1 cellular context compared by ENCODE assay signal in genomic region chr14:76848879-76849278, GRCh38.
TF ChIP-seq lines count a peak whose summit lies in the region.

No MANE protein-coding gene starts in this region.

TF ChIP-seq in K562, 482 proteins besides CTCF, POLR2A, EP300 and RAD21:
- TF ChIP-seq NR4A1 (CRISPR knock-in tag; IDR thresholded peaks at IDR 0.05) (no peak), NR4A1 (tag; IDR thresholded peaks at IDR 0.05) (no peak), PBX2 (CRISPR knock-in tag; IDR thresholded peaks at IDR 0.05; ENCODE audit: low read depth) (no peak), PBX2 (tag; conservative IDR thresholded peaks at IDR 0.05; ENCODE audit: low read depth) (peak; percentile 71), HNRNPL (IDR thresholded peaks at IDR 0.05; ENCODE audit: low read depth, low read length) (no peak), ZNF121 (CRISPR knock-in tag; conservative IDR thresholded peaks at IDR 0.05) (peak; percentile 52; the same call in 1 of the 2 replicates), ZNF436 (CRISPR knock-in tag; IDR thresholded peaks at IDR 0.05) (no peak), SIRT6 (IDR thresholded peaks at IDR 0.05; ENCODE audit: low read depth, low read length) (no peak), ZNF518B (CRISPR knock-in tag; IDR thresholded peaks at IDR 0.05) (no peak), MYBL2 (IDR thresholded peaks at IDR 0.05; ENCODE audit: low read depth) (no peak), MYBL2 (CRISPR knock-in tag; IDR thresholded peaks at IDR 0.05; ENCODE audit: borderline replicate concordance) (no peak), BRF2 (IDR thresholded peaks at IDR 0.05; ENCODE audit: borderline replicate concordance, insufficient read depth, insufficient read length) (no peak), PKNOX1 (IDR thresholded peaks at IDR 0.05) (peak; percentile 62), ZNF133 (CRISPR knock-in tag; IDR thresholded peaks at IDR 0.05) (no peak), TAF7 (tag; IDR thresholded peaks at IDR 0.05) (no peak), SMAD1 (IDR thresholded peaks at IDR 0.05; ENCODE audit: low read depth, low read length, partially characterized antibody) (no peak), MEIS2 (IDR thresholded peaks at IDR 0.05; ENCODE audit: partially characterized antibody) (peak; percentile 57)
